6 cellular contexts compared by ENCODE assay signal in genomic region chr15:90264649-90265048, GRCh38. TPM values are rescaled to one million over a fixed set of nuclear protein-coding genes. Genes with fewer than 3 reads are reported as not detected.
DNase-seq lines count a peak whose midpoint lies in the region; ATAC-seq and TF ChIP-seq lines count a peak whose summit lies in the region.

No MANE protein-coding gene starts in this region.

- H3K9me3 ChIP-seq in cardiac muscle cell (ENCODE audit: low read depth) = no peaks in the 10 kb centered on the region

- peaks cover 24% of the 10 kb centered on the region for H3K4me1 ChIP-seq in cardiac muscle cell (ENCODE audit: low read depth)

- H3K27ac ChIP-seq in cardiac muscle cell = peak overlapping the region; percentile 95
- H3K27ac ChIP-seq in cingulate gyrus (ENCODE audit: low read depth, low read length) = peak overlapping the region; percentile 90

- ATAC-seq in Right ventricle myocardium inferior (no peak), GM21390 (IDR thresholded peaks at IDR 0.05; ENCODE audit: unreplicated experiment) (no peak)

- intact Hi-C loops in Right ventricle myocardium inferior (cut with DNase I) = loop anchor here (2.0 kb wide), 1 partner anchor 30 kb away; the partner anchor contains the start of gene GDPGP1
- intact Hi-C loops in posterior vena cava (cut with DNase I) = no loop called here

- no peaks in the 10 kb centered on the region for H3K36me3 ChIP-seq in cardiac muscle cell

- DNase-seq in cardiac muscle cell (ENCODE audit: low read depth in 1 of 2, low spot score in 1 of 2) (no peak), Right ventricle myocardium inferior (ENCODE audit: missing footprints) (no peak), posterior vena cava (ENCODE audit: low spot score) (peak; percentile 35), DMS79 treated with DMSO at 0.1 percent for 48 hours (lab: John Stamatoyannopoulos, UW) (no peak)

- peak overlapping the region; percentile 81 for H3K4me3 ChIP-seq in cardiac muscle cell

- H3K27me3 ChIP-seq in cardiac muscle cell = no peaks in the 10 kb centered on the region

- TF ChIP-seq CTCF in cardiac muscle cell (IDR thresholded peaks at IDR 0.05; ENCODE audit: low read depth, low read length) = no peak

RNA-seq across cellular contexts. Expression of gene NGRN, which starts 0.8 kb away (rescaled TPM):
- 157 and 225 TPM in 2 replicates for total RNA-seq in cardiac muscle cell
- polyA plus RNA-seq in cardiac muscle cell = 158 and 167 TPM in 2 replicates
- 122 TPM for total RNA-seq in Right ventricle myocardium inferior
- total RNA-seq in posterior vena cava = 10 to 100 TPM; 81.6 to 89.7 TPM

RNA-seq across cellular contexts. Expression of gene TTLL13, which starts 15.3 kb away (rescaled TPM):
- total RNA-seq in cardiac muscle cell = 0.21 TPM in 2 replicates
- 0.39 TPM in 1 of 2 replicates, not detected in the other for polyA plus RNA-seq in cardiac muscle cell
- total RNA-seq in Right ventricle myocardium inferior = not detected
- not detected for total RNA-seq in posterior vena cava

RNA-seq across cellular contexts. Expression of gene GDPGP1, which starts 30.6 kb away (rescaled TPM):
- 9.1 and 16.2 TPM in 2 replicates for total RNA-seq in cardiac muscle cell
- polyA plus RNA-seq in cardiac muscle cell = 1.3 and 1.9 TPM in 2 replicates
- total RNA-seq in Right ventricle myocardium inferior = 9.8 TPM
- total RNA-seq in posterior vena cava = 1 to 10 TPM; 4.1 to 5.9 TPM

RNA-seq across cellular contexts. Expression of gene CIB1, which starts 30.9 kb away (rescaled TPM):
- total RNA-seq in cardiac muscle cell = 18.1 and 30.8 TPM in 2 replicates
- polyA plus RNA-seq in cardiac muscle cell = 71.9 and 91.6 TPM in 2 replicates
- total RNA-seq in Right ventricle myocardium inferior = 73.2 TPM
- 10 to 100 TPM; 37.5 to 41.6 TPM for total RNA-seq in posterior vena cava
